8 cellular contexts compared by ENCODE assay signal in genomic region chr17:47905221-47905733, GRCh38. TPM values are rescaled to one million over a fixed set of nuclear protein-coding genes. Genes with fewer than 3 reads are reported as not detected.
DNase-seq lines count a peak whose midpoint lies in the region; ATAC-seq and TF ChIP-seq lines count a peak whose summit lies in the region.

No MANE protein-coding gene starts in this region.

- H3K27ac Mint-ChIP-seq in Caco-2 (ENCODE audit: unreplicated experiment), result no peak overlapping the region

- no TSS peak for BruUV-seq in Caco-2 (replicated peaks; lab: Mats Ljungman, UMichigan)

- peaks cover 5 to 6% of the 10 kb centered on the region in 2 experiments; a peak in 2 of 3 replicates for H3K36me3 ChIP-seq in HEK293 (ENCODE audit: control insufficient read depth in 2 of 2, insufficient read depth in 1 of 2, low read length in 2 of 2)
- peaks cover 4% of the 10 kb centered on the region for H3K36me3 ChIP-seq in Caco-2 (ENCODE audit: control insufficient read depth, insufficient read depth, low read length)

- no peaks in the 10 kb centered on the region for H3K36me3 Mint-ChIP-seq in Caco-2 (ENCODE audit: insufficient read depth, unreplicated experiment)

- POLR2A ChIA-PET in HEK293 (lab: Yijun Ruan, JAX) (interaction anchor here (0.6 to 2.9 kb wide), 3 partner anchors 10 to 838 kb away, joined by 3 to 16 read pairs (median 4); partner anchors contain the start of genes SP2 and SP6), Caco-2 (lab: Charles Lee) (interaction anchor here (0.7 to 1.5 kb wide), 3 partner anchors 10 to 65 kb away, joined by 3 to 8 read pairs (median 4); partner anchors contain the start of genes CDK5RAP3, PNPO and SP2)

- no peak overlapping the region for H3K4me3 ChIP-seq in HEK293 (ENCODE audit: low read depth, low read length)
- no peak overlapping the region for H3K4me3 ChIP-seq in skeletal muscle cell (ENCODE audit: low read depth, low read length)
- no peak overlapping the region for H3K4me3 ChIP-seq in Caco-2 (ENCODE audit: low read depth, low read length)

- TF ChIP-seq CTCF in HEK293 (tag by site-specific recombination; IDR thresholded peaks at IDR 0.05) (no peak), Caco-2 (IDR thresholded peaks at IDR 0.05; ENCODE audit: insufficient read depth in 1 of 2, low read depth in 1 of 2, low read length in 1 of 2, severe bottlenecking in 1 of 2, unreplicated experiment in 1 of 2) (no peak)

- peak in 46 of 61 donors; percentile 10 to 93 (median 42) for DNase-seq in caudate nucleus (lab: John Stamatoyannopoulos, UW)
- DNase-seq in hypothalamus (lab: John Stamatoyannopoulos, UW), result peak in 43 of 51 donors; percentile 12 to 80 (median 57)
- peak; percentile 36 for DNase-seq in skeletal muscle cell (ENCODE audit: low read depth)
- no peak for DNase-seq in activated effector memory CD4-positive, alpha-beta T cell treated with anti-CD3 and anti-CD28 coated beads, Interleukin-2, amount 50 U/mL, for 16 hours
- DNase-seq in Caco-2, result no peak
- no peak for DNase-seq in effector CD8-positive, alpha-beta T cell (lab: John Stamatoyannopoulos, UW)

- H3K27me3 Mint-ChIP-seq in Caco-2 (ENCODE audit: insufficient read depth, unreplicated experiment), result no peaks in the 10 kb centered on the region

- H3K9me3 Mint-ChIP-seq in Caco-2 (ENCODE audit: unreplicated experiment), result no peaks in the 10 kb centered on the region

- no peak overlapping the region for H3K27ac ChIP-seq in HEK293 (ENCODE audit: extremely low read depth, low read depth, low read length)
- peak overlapping the region; percentile 94 for H3K27ac ChIP-seq in caudate nucleus (ENCODE audit: low read depth, low read length)

- H3K4me1 ChIP-seq in HEK293 (ENCODE audit: control insufficient read depth, insufficient read depth, low read length) (no peaks in the 10 kb centered on the region), Caco-2 (no peaks in the 10 kb centered on the region)

- CTCF ChIA-PET in HEK293 (lab: Yijun Ruan, JAX), result interaction anchor here (1.0 to 3.9 kb wide), 6 partner anchors 13 to 112 kb away, joined by 3 to 11 read pairs (median 4); no protein-coding TSS in a partner anchor
- CTCF ChIA-PET in Caco-2 (lab: Charles Lee), result interaction anchor here (0.6 to 1.9 kb wide), 6 partner anchors 15 to 65 kb away, joined by 3 to 11 read pairs (median 4); partner anchors contain the start of genes CDK5RAP3 and SCRN2

- H3K4me3 Mint-ChIP-seq in Caco-2 (ENCODE audit: unreplicated experiment), result no peak overlapping the region

- no peaks in the 10 kb centered on the region for H3K27me3 ChIP-seq in Caco-2 (replicated peaks; ENCODE audit: control insufficient read depth, insufficient read depth, low read length)

- H3K4me1 Mint-ChIP-seq in Caco-2 (ENCODE audit: low read depth, unreplicated experiment), result no peaks in the 10 kb centered on the region

- ATAC-seq in GM19324 (IDR thresholded peaks at IDR 0.05; ENCODE audit: low FRiP score, unreplicated experiment), result no peak

- intact Hi-C loops in Caco-2 (cut with micrococcal nuclease; ENCODE audit: unreplicated experiment), result no loop called here

- H3K9me3 ChIP-seq in HEK293 (ENCODE audit: control insufficient read depth, insufficient read depth, low read depth, low read length), result no peaks in the 10 kb centered on the region
- H3K9me3 ChIP-seq in Caco-2, result no peaks in the 10 kb centered on the region

TF ChIP-seq in HEK293, 187 proteins besides CTCF, POLR2A, EP300 and RAD21:
- TF ChIP-seq ZNF580 (tag by site-specific recombination; IDR thresholded peaks at IDR 0.05) (no peak), PRDM4 (tag by site-specific recombination; IDR thresholded peaks at IDR 0.05) (peak; percentile 61; the same call in 1 of the 2 replicates)

RNA-seq across cellular contexts. Expression of gene SP2, which starts 9.2 kb away (rescaled TPM):
- total RNA-seq in Caco-2 (2022), result 24.8 and 25.2 TPM in 2 replicates

RNA-seq across cellular contexts. Expression of gene PNPO, which starts 36.1 kb away (rescaled TPM):
- total RNA-seq in Caco-2 (2022), result 110 and 118 TPM in 2 replicates

RNA-seq across cellular contexts. Expression of gene PRR15L, which starts 52.4 kb away (rescaled TPM):
- 24.3 and 30.5 TPM in 2 replicates for total RNA-seq in Caco-2 (2022)

RNA-seq across cellular contexts. Expression of gene SP6, which starts 54.3 kb away (rescaled TPM):
- total RNA-seq in Caco-2 (2022), result 20.6 and 25.0 TPM in 2 replicates

Comparison
In these comparisons a context has a peak if more than half of its experiments do, and no peak if none do; other contexts are left out.
1. DNase-seq: peak in caudate nucleus (46 of 61), hypothalamus (43 of 51) and skeletal muscle cell (single experiment); none in activated effector memory CD4-positive, alpha-beta T cell treated with anti-CD3 and anti-CD28 coated beads, Interleukin-2, amount 50 U/mL, for 16 hours (single experiment), Caco-2 (0 of 2) and effector CD8-positive, alpha-beta T cell (single experiment).